ENCODE assay signal across 9 cellular contexts in genomic region chr19:12737666-12738351, GRCh38. TPM values are rescaled to one million over a fixed set of nuclear protein-coding genes. Genes with fewer than 3 reads are reported as not detected.
DNase-seq lines count a peak whose midpoint lies in the region; TF ChIP-seq lines count a peak whose summit lies in the region.
"Had no signal": no experiment of that assay in that cellular context is flagged by ENCODE, and none has a peak within 500 bp of the region (broad histone marks: within the 10 kb centered on the region; RNA-seq: fewer than 3 reads in every experiment).

No MANE protein-coding gene starts in this region.

- H3K56ac ChIP-seq in H9 (ENCODE audit: insufficient read length, low read depth, low read length): no peak overlapping the region

- H3K4me3 ChIP-seq in left ventricle myocardium inferior (peak overlapping the region; percentile 86), skeletal muscle satellite cell (ENCODE audit: low read length) (peak overlapping the region; percentile 86)

- no peak overlapping the region for H2AK5ac ChIP-seq in H9 (ENCODE audit: insufficient read length, low read length)

- no peaks in the 10 kb centered on the region for H3K4me1 ChIP-seq in H9 (ENCODE audit: insufficient read depth, low read length)
- peaks cover 44% of the 10 kb centered on the region for H3K4me1 ChIP-seq in left ventricle myocardium inferior
- H3K4me1 ChIP-seq in skeletal muscle satellite cell (ENCODE audit: control insufficient read depth, insufficient read depth, low read length): peaks cover 16% of the 10 kb centered on the region

- no peak for DNase-seq in H9
- no peak for DNase-seq in activated CD4-positive, alpha-beta memory T cell treated with anti-CD3 and anti-CD28 coated beads for 36 hours
- no peak for DNase-seq in left ventricle myocardium inferior
- no peak for DNase-seq in hepatic stellate cell (ENCODE audit: low spot score)
- no peak for DNase-seq in NCI-H1048 (lab: John Stamatoyannopoulos, UW)
- DNase-seq in AG08396 (ENCODE audit: low spot score): no peak
- no peak for DNase-seq in kidney tubule cell (ENCODE audit: low spot score)

- peak overlapping the region; percentile 69 for H4K5ac ChIP-seq in H9 (ENCODE audit: insufficient read length, low read depth, low read length)

- H3K9me3 ChIP-seq in H9 (ENCODE audit: control insufficient read depth, low read depth, low read length) (no peaks in the 10 kb centered on the region), left ventricle myocardium inferior (replicated peaks) (no peaks in the 10 kb centered on the region), skeletal muscle satellite cell (replicated peaks; ENCODE audit: low read length) (no peaks in the 10 kb centered on the region)

- TF ChIP-seq CTCF in H9 (conservative IDR thresholded peaks at IDR 0.05): no peak
- TF ChIP-seq CTCF in left ventricle myocardium inferior (IDR thresholded peaks at IDR 0.05; ENCODE audit: borderline replicate concordance): no peak

- peaks cover 3% of the 10 kb centered on the region for H3K79me1 ChIP-seq in H9 (ENCODE audit: insufficient read depth, low read depth, low read length, poor library complexity, severe bottlenecking)

- H3K4ac ChIP-seq in H9 (ENCODE audit: low read depth, low read length): no peak overlapping the region; the same call in 1 of the 2 replicates

- POLR2A ChIA-PET in activated CD4-positive, alpha-beta memory T cell treated with anti-CD3 and anti-CD28 coated beads for 36 hours (lab: Charles Lee): interaction anchor here (0.8 to 2.3 kb wide), 3 partner anchors 14 to 41 kb away, joined by 3 to 16 read pairs (median 4); partner anchors contain the start of genes FBXW9 and TNPO2

- H3K9ac ChIP-seq in H9 (ENCODE audit: extremely low read depth, insufficient read length, low read length): peak overlapping the region; percentile 95
- H3K9ac ChIP-seq in skeletal muscle satellite cell (ENCODE audit: low read depth, low read length): peak overlapping the region; percentile 88

- H3K27ac Mint-ChIP-seq in H9: peak overlapping the region; percentile 99 to 100 (median 100)
- peak overlapping the region; percentile 93 for H3K27ac Mint-ChIP-seq in activated CD4-positive, alpha-beta memory T cell treated with anti-CD3 and anti-CD28 coated beads for 36 hours

- H2BK5ac ChIP-seq in H9 (ENCODE audit: insufficient read length, low read length): no peak overlapping the region

- intact Hi-C loops in activated CD4-positive, alpha-beta memory T cell treated with anti-CD3 and anti-CD28 coated beads for 36 hours (cut with micrococcal nuclease): loop anchor here (1.0 to 5.0 kb wide), 3 partner anchors 16 to 199 kb away; partner anchors contain the start of genes CALR and JUNB
- intact Hi-C loops in left ventricle myocardium inferior (cut with micrococcal nuclease): no loop called here

- H3K27ac ChIP-seq in H9 (ENCODE audit: insufficient read length, low read depth, low read length): no peak overlapping the region
- peak overlapping the region; percentile 94 for H3K27ac ChIP-seq in left ventricle myocardium inferior (replicated peaks)

- H3K36me3 ChIP-seq in left ventricle myocardium inferior (peaks cover 45% of the 10 kb centered on the region), skeletal muscle satellite cell (ENCODE audit: insufficient read depth, low read length) (peaks cover 18% of the 10 kb centered on the region)

- peak overlapping the region; percentile 94 for H3K4me2 ChIP-seq in H9 (ENCODE audit: insufficient read depth, insufficient read length, low read length)
- peak overlapping the region; percentile 99 for H3K4me2 ChIP-seq in skeletal muscle satellite cell (ENCODE audit: low read length)

- H3K18ac ChIP-seq in H9 (ENCODE audit: insufficient read length, low read depth, low read length): peak overlapping the region; percentile 92

- peaks cover 26 to 35% (median 26%) of the 10 kb centered on the region in 3 experiments for H3K36me3 Mint-ChIP-seq in H9 (ENCODE audit: insufficient read depth in 1 of 3, low read depth in 3 of 3)
- peaks cover 28% of the 10 kb centered on the region for H3K36me3 Mint-ChIP-seq in activated CD4-positive, alpha-beta memory T cell treated with anti-CD3 and anti-CD28 coated beads for 36 hours

- no peak overlapping the region for H3K23ac ChIP-seq in H9 (ENCODE audit: insufficient read length, low read depth, low read length)

- no peaks in the 10 kb centered on the region; a peak in 1 of 5 replicates for H3K9me3 Mint-ChIP-seq in H9
- no peaks in the 10 kb centered on the region for H3K9me3 Mint-ChIP-seq in activated CD4-positive, alpha-beta memory T cell treated with anti-CD3 and anti-CD28 coated beads for 36 hours

- H2BK15ac ChIP-seq in H9 (ENCODE audit: low read depth, low read length): no peak overlapping the region

- no peak overlapping the region for H3T11ph ChIP-seq in H9 (ENCODE audit: low read length)

- peaks cover 3% of the 10 kb centered on the region; the same call in 1 of the 2 replicates for H3K27me3 Mint-ChIP-seq in H9 (ENCODE audit: low read depth)
- H3K27me3 Mint-ChIP-seq in activated CD4-positive, alpha-beta memory T cell treated with anti-CD3 and anti-CD28 coated beads for 36 hours: no peaks in the 10 kb centered on the region

- no peak overlapping the region for H4K91ac ChIP-seq in H9 (ENCODE audit: insufficient read length, low read depth, low read length)

- H2AFZ ChIP-seq in H9 (ENCODE audit: low read length): no peak overlapping the region

- CTCF ChIA-PET in activated CD4-positive, alpha-beta memory T cell treated with anti-CD3 and anti-CD28 coated beads for 36 hours (lab: Charles Lee): interaction anchor here (0.6 to 8.5 kb wide), 9 partner anchors 14 to 147 kb away, joined by 3 to 116 read pairs (median 4); partner anchors contain the start of gene TNPO2

- no CpG with 5 or more reads among the region's 21 CpGs for WGBS in H9 (ENCODE audit: extremely low coverage, insufficient read length, low lambda C conversion rate)

- no peak overlapping the region for H2BK120ac ChIP-seq in H9 (ENCODE audit: low read depth, low read length, poor library complexity, severe bottlenecking)

- H3K79me2 ChIP-seq in H9 (ENCODE audit: insufficient read depth, low read length): peaks cover 17% of the 10 kb centered on the region

- peak overlapping the region; percentile 100 for H3K4me3 Mint-ChIP-seq in H9
- peak overlapping the region; percentile 100 for H3K4me3 Mint-ChIP-seq in activated CD4-positive, alpha-beta memory T cell treated with anti-CD3 and anti-CD28 coated beads for 36 hours

- H4K8ac ChIP-seq in H9 (replicated peaks; ENCODE audit: insufficient read length, low read depth, low read length): no peak overlapping the region

- H3K27me3 ChIP-seq in H9 (ENCODE audit: insufficient read depth, low read length): no peaks in the 10 kb centered on the region
- H3K27me3 ChIP-seq in left ventricle myocardium inferior (ENCODE audit: low read depth): no peaks in the 10 kb centered on the region
- no peaks in the 10 kb centered on the region for H3K27me3 ChIP-seq in skeletal muscle satellite cell (ENCODE audit: control insufficient read depth, insufficient read depth, low read length)

- H2BK20ac ChIP-seq in H9 (ENCODE audit: low read depth, low read length, poor library complexity, severe bottlenecking): no peak overlapping the region

- peak overlapping the region; percentile 90 for H3K14ac ChIP-seq in H9 (ENCODE audit: insufficient read depth, low read length)

- no peaks in the 10 kb centered on the region for H4K20me1 ChIP-seq in H9 (ENCODE audit: control insufficient read depth, insufficient read depth, insufficient read length)

- H3K23me2 ChIP-seq in H9 (ENCODE audit: insufficient read length, low read depth, low read length, poor library complexity, severe bottlenecking): peaks cover 12% of the 10 kb centered on the region

- peaks cover 19 to 25% of the 10 kb centered on the region in 2 experiments for H3K4me1 Mint-ChIP-seq in H9
- peaks cover 29% of the 10 kb centered on the region for H3K4me1 Mint-ChIP-seq in activated CD4-positive, alpha-beta memory T cell treated with anti-CD3 and anti-CD28 coated beads for 36 hours (ENCODE audit: low read depth)

- no peak overlapping the region for H2BK12ac ChIP-seq in H9 (ENCODE audit: insufficient read length, low read depth, low read length)

RNA-seq across cellular contexts. Expression of gene GET3, which starts 0.5 kb away (rescaled TPM):
- total RNA-seq in H9 (2021) (81.3 and 81.6 TPM in 2 replicates), left ventricle myocardium inferior (65.1 TPM)
- total RNA-seq in activated CD4-positive, alpha-beta memory T cell treated with anti-CD3 and anti-CD28 coated beads for 36 hours: 10 to 100 TPM; 54.2 TPM
- total RNA-seq in skeletal muscle satellite cell (2012; rRNA removed): 93.5 and 99.4 TPM in 2 replicates

RNA-seq across cellular contexts. Expression of gene TRIR, which starts 3.3 kb away (rescaled TPM):
- total RNA-seq in H9 (2021) (154 and 161 TPM in 2 replicates), left ventricle myocardium inferior (122 TPM)
- 100 to 1,000 TPM; 167 to 182 TPM for total RNA-seq in activated CD4-positive, alpha-beta memory T cell treated with anti-CD3 and anti-CD28 coated beads for 36 hours
- 133 TPM in 2 replicates for total RNA-seq in skeletal muscle satellite cell (2012; rRNA removed)

RNA-seq across cellular contexts. Expression of gene BEST2, which starts 13.8 kb away (rescaled TPM):
- total RNA-seq in H9 (2021) (1.6 and 2.0 TPM in 2 replicates), left ventricle myocardium inferior (not detected)
- not detected for total RNA-seq in activated CD4-positive, alpha-beta memory T cell treated with anti-CD3 and anti-CD28 coated beads for 36 hours
- under 0.01 TPM in 1 of 2 replicates, not detected in the other for total RNA-seq in skeletal muscle satellite cell (2012; rRNA removed)
- total RNA-seq: activated CD8-positive, alpha-beta memory T cell treated with anti-CD3 and anti-CD28 coated beads for 36 hours had no signal

RNA-seq across cellular contexts. Expression of gene TNPO2, which starts 14.1 kb away (rescaled TPM):
- total RNA-seq in H9 (2021): 149 and 159 TPM in 2 replicates
- total RNA-seq in activated CD4-positive, alpha-beta memory T cell treated with anti-CD3 and anti-CD28 coated beads for 36 hours: 10 to 100 TPM; 65.2 to 76.4 TPM
- total RNA-seq in left ventricle myocardium inferior: 33.1 TPM
- 39.0 and 41.9 TPM in 2 replicates for total RNA-seq in skeletal muscle satellite cell (2012; rRNA removed)

RNA-seq across cellular contexts. Expression of gene HOOK2, which starts 37.5 kb away (rescaled TPM):
- total RNA-seq in H9 (2021) (56.8 and 64.7 TPM in 2 replicates), left ventricle myocardium inferior (66.3 TPM)
- 10 to 100 TPM; 20.2 to 22.2 TPM for total RNA-seq in activated CD4-positive, alpha-beta memory T cell treated with anti-CD3 and anti-CD28 coated beads for 36 hours
- total RNA-seq in skeletal muscle satellite cell (2012; rRNA removed): 9.1 and 12.2 TPM in 2 replicates
